Comparison of ENCODE assay signal across 1 cellular context in genomic region chr3:99637041-99637380, GRCh38.
TF ChIP-seq lines count a peak whose summit lies in the region.

No MANE protein-coding gene starts in this region.

TF ChIP-seq in H1, 55 proteins besides CTCF, POLR2A, EP300 and RAD21:
- TF ChIP-seq ATF2 (IDR thresholded peaks at IDR 0.05; ENCODE audit: low read length) (0 out of 2 replicates have a peak, but pooled peaks have one; percentile 3), RBBP5 (IDR thresholded peaks at IDR 0.05; ENCODE audit: borderline replicate concordance, low read depth, low read length) (no peak)
